ENCODE assay signal across 1 cellular context in genomic region chr14:103628684-103629502, GRCh38.
TF ChIP-seq lines count a peak whose summit lies in the region.

KLC1 (plus strand) TSS chr14:103629211; CDS start chr14:103654565, 25,354 bp downstream.

TF ChIP-seq in GM12878, 131 proteins besides CTCF, POLR2A, EP300 and RAD21 (continued from another document and continues in another):
- TF ChIP-seq USF1 (IDR thresholded peaks at IDR 0.05; ENCODE audit: borderline replicate concordance, extremely low read length, insufficient read depth, low read depth, low read length) = no peak
- no peak for TF ChIP-seq NFIC (IDR thresholded peaks at IDR 0.05; ENCODE audit: low read depth, low read length)
- TF ChIP-seq ELK1 (IDR thresholded peaks at IDR 0.05; ENCODE audit: low read depth, low read length) = no peak
- peak; percentile 90 for TF ChIP-seq NBN (IDR thresholded peaks at IDR 0.05)
- no peak for TF ChIP-seq BCL11A (IDR thresholded peaks at IDR 0.05; ENCODE audit: low read depth, low read length)
- TF ChIP-seq IKZF1 (conservative IDR thresholded peaks at IDR 0.05) = peak; percentile 38
- peak; percentile 79 for TF ChIP-seq ZBTB4 (CRISPR knock-in tag; IDR thresholded peaks at IDR 0.05)
- no peak for TF ChIP-seq SREBF2 (IDR thresholded peaks at IDR 0.05; ENCODE audit: low read length)
- TF ChIP-seq CEBPZ (IDR thresholded peaks at IDR 0.05; ENCODE audit: low read depth, low read length) = no peak
- no peak for TF ChIP-seq BMI1 (IDR thresholded peaks at IDR 0.05; ENCODE audit: borderline replicate concordance)
- 0 out of 2 replicates have a peak, but pooled peaks have one; percentile 27 for TF ChIP-seq TCF3 (IDR thresholded peaks at IDR 0.05; ENCODE audit: borderline replicate concordance, insufficient read depth, low read depth, low read length)
- TF ChIP-seq CREM (IDR thresholded peaks at IDR 0.05; ENCODE audit: low read depth) = peak; percentile 97
- no peak for TF ChIP-seq KAT2A (conservative IDR thresholded peaks at IDR 0.05; ENCODE audit: control insufficient read depth, low read depth, low read length)
- TF ChIP-seq SKIL (IDR thresholded peaks at IDR 0.05; ENCODE audit: low read depth, poor library complexity, severe bottlenecking) = no peak
- TF ChIP-seq CUX1 (IDR thresholded peaks at IDR 0.05; ENCODE audit: insufficient replicate concordance, low read depth, low read length) = no peak
- TF ChIP-seq SREBF1 (IDR thresholded peaks at IDR 0.05; ENCODE audit: low read length) = peak; percentile 9; the same call in 1 of the 2 replicates
- no peak for TF ChIP-seq SMC3 (IDR thresholded peaks at IDR 0.05; ENCODE audit: borderline replicate concordance, low read length)
- no peak for TF ChIP-seq SUPT20H (IDR thresholded peaks at IDR 0.05; ENCODE audit: borderline replicate concordance, control insufficient read depth, low read depth, low read length)
- TF ChIP-seq SP1 (IDR thresholded peaks at IDR 0.05; ENCODE audit: low read depth, low read length) = no peak
- TF ChIP-seq PML (IDR thresholded peaks at IDR 0.05; ENCODE audit: low read length) = no peak
- TF ChIP-seq NFXL1 (IDR thresholded peaks at IDR 0.05; ENCODE audit: borderline replicate concordance) = no peak; the same call in 1 of the 2 replicates
- no peak for TF ChIP-seq HSF1 (IDR thresholded peaks at IDR 0.05; ENCODE audit: low read depth, low read length)
- TF ChIP-seq RBBP5 (conservative IDR thresholded peaks at IDR 0.05) = no peak
- TF ChIP-seq PRDM15 (CRISPR knock-in tag; IDR thresholded peaks at IDR 0.05) = peak; percentile 83
- 0 out of 2 replicates have a peak, but pooled peaks have one; percentile 17 for TF ChIP-seq TBL1XR1 (IDR thresholded peaks at IDR 0.05; ENCODE audit: low read depth, low read length)
- TF ChIP-seq USF2 (IDR thresholded peaks at IDR 0.05; ENCODE audit: borderline replicate concordance, low read depth, low read length) = no peak
